In genomic region chr12:68932123-68932700, GRCh38 we compare ENCODE assay signal across 8 cellular contexts. TPM values are rescaled to one million over a fixed set of nuclear protein-coding genes. Genes with fewer than 3 reads are reported as not detected.
DNase-seq lines count a peak whose midpoint lies in the region; ATAC-seq and TF ChIP-seq lines count a peak whose summit lies in the region.

No MANE protein-coding gene starts in this region.

- no peak for TF ChIP-seq RAD21 in IMR-90 (IDR thresholded peaks at IDR 0.05; ENCODE audit: low read length)

- WGBS in IMR-90 (ENCODE audit: extremely low coverage in 2 of 2, insufficient read length in 1 of 2), 2 experiments = no CpG with 5 or more reads among the region's 9 CpGs
- 7 to 13% (median 9%) methylated on average over 9 of the region's 9 CpGs for WGBS in spleen, 5 donors

- H2BK20ac ChIP-seq in IMR-90 (ENCODE audit: low read depth, low read length) = no peak overlapping the region

- no peak overlapping the region for H3K18ac ChIP-seq in IMR-90 (ENCODE audit: low read depth, low read length)

- H3K9me3 ChIP-seq in IMR-90 (ENCODE audit: control insufficient read depth, insufficient read depth, low read length) = no peaks in the 10 kb centered on the region
- H3K9me3 ChIP-seq in iPS-20b (ENCODE audit: insufficient read depth, low read depth, low read length) = no peaks in the 10 kb centered on the region
- H3K9me3 ChIP-seq in spleen = peaks cover 0 to 6% (median 0%) of the 10 kb centered on the region in 8 donors

- H2BK5ac ChIP-seq in IMR-90 (ENCODE audit: low read depth, low read length, poor library complexity, severe bottlenecking) = no peak overlapping the region

- no peak overlapping the region for H3K4ac ChIP-seq in IMR-90 (ENCODE audit: low read depth, low read length)

- no peak overlapping the region for H2BK120ac ChIP-seq in IMR-90 (ENCODE audit: low read depth, low read length)

- H4K91ac ChIP-seq in IMR-90 (ENCODE audit: insufficient read depth, low read depth, low read length) = no peak overlapping the region

- no peaks in the 10 kb centered on the region for H3K4me1 ChIP-seq in IMR-90 (ENCODE audit: control insufficient read depth, insufficient read depth, low read length)
- H3K4me1 ChIP-seq in iPS-20b (ENCODE audit: insufficient read depth, low read length) = no peaks in the 10 kb centered on the region
- H3K4me1 ChIP-seq in spleen = peaks cover 4 to 31% (median 22%) of the 10 kb centered on the region in 6 donors

- H3K9me1 ChIP-seq in IMR-90 (ENCODE audit: insufficient read depth, low read length) = no peaks in the 10 kb centered on the region

- H3K23ac ChIP-seq in IMR-90 (ENCODE audit: low read depth, low read length) = peak overlapping the region; percentile 56; the same call in 1 of the 2 replicates

- H3K27ac ChIP-seq in IMR-90 (ENCODE audit: insufficient read depth, low read length) = no peak overlapping the region
- H3K27ac ChIP-seq in angular gyrus (ENCODE audit: low read depth, low read length) = peak overlapping the region; percentile 74
- H3K27ac ChIP-seq in iPS-20b (ENCODE audit: low read length) = no peak overlapping the region
- H3K27ac ChIP-seq in spleen = peak overlapping the region in 7 of 8 donors; percentile 41 to 89 (median 83)

- H3K9ac ChIP-seq in IMR-90 (ENCODE audit: low read depth, low read length) = 0 out of 2 replicates have a peak overlapping the region, but pooled peaks have one; percentile 25
- no peak overlapping the region for H3K9ac ChIP-seq in iPS-20b (ENCODE audit: low read depth, low read length)

- in situ Hi-C loops in IMR-90 (cut with MboI; ENCODE audit: low sequenced_read_pairs) = no loop called here

- H2AK5ac ChIP-seq in IMR-90 (ENCODE audit: low read depth, low read length) = no peak overlapping the region

- H3K56ac ChIP-seq in IMR-90 (ENCODE audit: extremely low read depth, insufficient read depth, low read length) = no peak overlapping the region

- intact Hi-C loops in IMR-90 (cut with micrococcal nuclease) = loop anchor here (1.0 kb wide), 1 partner anchor 138 kb away; no protein-coding TSS in a partner anchor
- intact Hi-C loops in spleen (cut with DNase I; ENCODE audit: low total_unique reads) = no loop called here

- BruUV-seq in IMR-90 (replicated peaks; lab: Mats Ljungman, UMichigan) = no TSS peak

- TF ChIP-seq CTCF in GM10266 (IDR thresholded peaks at IDR 0.05; ENCODE audit: control insufficient read depth, insufficient read depth, low read depth, missing control alignments) = no peak
- TF ChIP-seq CTCF in IMR-90 (conservative IDR thresholded peaks at IDR 0.05; ENCODE audit: low read depth, low read length) = no peak
- no peak for TF ChIP-seq CTCF in spleen (IDR thresholded peaks at IDR 0.05 in 8 of 11, conservative IDR thresholded peaks at IDR 0.05 in 3 of 11)

- peak overlapping the region; percentile 90 for H2AFZ ChIP-seq in IMR-90 (replicated peaks; ENCODE audit: low read length, poor library complexity)

- H4K20me1 ChIP-seq in IMR-90 (ENCODE audit: insufficient read depth, low read length) = no peaks in the 10 kb centered on the region

- CTCF ChIA-PET in IMR-90 (lab: Yijun Ruan, JAX) = no interaction called here

- no peak overlapping the region for H2AK9ac ChIP-seq in IMR-90 (replicated peaks; ENCODE audit: low read depth, low read length, poor library complexity)

- POLR2A ChIA-PET in IMR-90 (lab: Charles Lee; ENCODE audit: unreplicated experiment) = no interaction called here

- ATAC-seq in GM21528 (IDR thresholded peaks at IDR 0.05; ENCODE audit: low FRiP score, unreplicated experiment) = peak; percentile 52
- ATAC-seq in IMR-90 (ENCODE audit: low read depth) = peak; percentile 6
- no peak for ATAC-seq in HG03565 (IDR thresholded peaks at IDR 0.05; ENCODE audit: unreplicated experiment)

- peak overlapping the region; percentile 4; the same call in 1 of the 2 replicates for H3K14ac ChIP-seq in IMR-90 (replicated peaks; ENCODE audit: low read depth, low read length)

- dilution Hi-C loops in IMR-90 (cut with HindIII; ENCODE audit: low sequenced_read_pairs, unreplicated experiment) = no loop called here

- no peak overlapping the region for H4K5ac ChIP-seq in IMR-90 (ENCODE audit: low read depth, low read length)

- peaks cover 7% of the 10 kb centered on the region for H3K27me3 ChIP-seq in IMR-90 (ENCODE audit: control insufficient read depth, insufficient read depth, low read length)
- H3K27me3 ChIP-seq in iPS-20b (ENCODE audit: insufficient read depth, low read length) = peaks cover 46% of the 10 kb centered on the region
- peaks cover 0 to 17% (median 0%) of the 10 kb centered on the region in 7 donors for H3K27me3 ChIP-seq in spleen (replicated peaks in 1 of 7)

- no peak overlapping the region for H4K8ac ChIP-seq in IMR-90 (ENCODE audit: low read depth in 2 of 2, low read length in 2 of 2)

- H3K4me3 ChIP-seq in IMR-90 (ENCODE audit: insufficient read depth, low read depth, low read length) (peak overlapping the region; percentile 58), iPS-20b (ENCODE audit: low read length) (peak overlapping the region; percentile 62), spleen (peak overlapping the region; percentile 73 to 92 (median 74))

- peak overlapping the region; percentile 95 for H3K4me2 ChIP-seq in IMR-90 (ENCODE audit: low read depth, low read length)

- H3K36me3 ChIP-seq in IMR-90 (ENCODE audit: control insufficient read depth, insufficient read depth, low read length) = no peaks in the 10 kb centered on the region
- no peaks in the 10 kb centered on the region for H3K36me3 ChIP-seq in iPS-20b (ENCODE audit: insufficient read depth, low read depth, low read length)
- peaks cover 0 to 10% (median 0%) of the 10 kb centered on the region in 6 donors for H3K36me3 ChIP-seq in spleen

- TF ChIP-seq POLR2A in IMR-90 (IDR thresholded peaks at IDR 0.05; ENCODE audit: low read depth, low read length) = no peak
- no peak for TF ChIP-seq POLR2A in spleen (IDR thresholded peaks at IDR 0.05)

- no peak overlapping the region for H2BK15ac ChIP-seq in IMR-90 (ENCODE audit: low read depth, low read length)

- DNase-seq in GM10266 (ENCODE audit: extremely low spot score) (peak; percentile 28), IMR-90 (no peak), spleen (no peak), NCI-H446 treated with DMSO at 0.1 percent for 48 hours (lab: John Stamatoyannopoulos, UW) (no peak)

- H3K79me1 ChIP-seq in IMR-90 (ENCODE audit: low read depth in 1 of 2, low read length in 2 of 2) = no peaks in the 10 kb centered on the region

TF ChIP-seq in IMR-90, 13 proteins besides CTCF, POLR2A, EP300 and RAD21:
- TF ChIP-seq NFE2L2 (IDR thresholded peaks at IDR 0.05; ENCODE audit: low read depth, low read length) (no peak), FOS (IDR thresholded peaks at IDR 0.05; ENCODE audit: low read depth, low read length) (no peak), CEBPB (IDR thresholded peaks at IDR 0.05; ENCODE audit: low read depth, low read length) (no peak), MXI1 (IDR thresholded peaks at IDR 0.05; ENCODE audit: borderline replicate concordance, low read depth, low read length) (no peak), ELK1 (IDR thresholded peaks at IDR 0.05; ENCODE audit: borderline replicate concordance, low read depth, low read length) (no peak), MAFK (IDR thresholded peaks at IDR 0.05; ENCODE audit: low read depth, low read length) (no peak), CHD1 (IDR thresholded peaks at IDR 0.05; ENCODE audit: low read depth, low read length) (no peak), RFX5 (IDR thresholded peaks at IDR 0.05; ENCODE audit: low read depth, low read length) (no peak), BHLHE40 (IDR thresholded peaks at IDR 0.05; ENCODE audit: low read depth, low read length) (no peak), SMC3 (IDR thresholded peaks at IDR 0.05; ENCODE audit: low read depth, low read length) (no peak)

RNA-seq across cellular contexts. Expression of gene CPM, which starts 0.8 kb away (rescaled TPM):
- total RNA-seq in IMR-90 (2012; rRNA removed) = 7.2 and 8.8 TPM in 2 replicates
- 1.9 and 2.0 TPM in 2 replicates for polyA plus RNA-seq in IMR-90 (2012; rRNA removed)
- polyA plus RNA-seq in IMR-90 (2012; cell fraction: cytosol; rRNA removed) = 0.36 and 0.88 TPM in 2 replicates
- polyA plus RNA-seq in IMR-90 (2012; cell fraction: nucleus; rRNA removed; ENCODE audit: low replicate concordance) = 0.23 and 0.52 TPM in 2 replicates
- total RNA-seq in spleen = 100 to 1,000 TPM in 4 of 7 donors, 10 to 100 TPM in 3; 14.3 to 189 (median 127) TPM
- polyA plus RNA-seq in spleen = 10 to 100 TPM in 1 of 3 donors, 1 to 10 TPM in 2; 3.5 to 24.6 (median 7.5) TPM

Comparison
In these comparisons a context has a peak if more than half of its experiments do, and no peak if none do; other contexts are left out.
1. H3K27ac ChIP-seq: peak in angular gyrus (single experiment) and spleen (7 of 8); none in IMR-90 (single experiment) and iPS-20b (single experiment).
2. Peak in every context shown above with its lines, with median percentiles within 50 percentile points of each other: H3K4me3 ChIP-seq.